ENCODE assay signal across 1 cellular context in genomic region chr19:39841041-39841440, GRCh38.
TF ChIP-seq lines count a peak whose summit lies in the region.

No MANE protein-coding gene starts in this region.

TF ChIP-seq in K562, 482 proteins besides CTCF, POLR2A, EP300 and RAD21:
- no peak for TF ChIP-seq MAFF (IDR thresholded peaks at IDR 0.05; ENCODE audit: low read length)
- no peak for TF ChIP-seq ZNF280A (IDR thresholded peaks at IDR 0.05; ENCODE audit: low read depth, partially characterized antibody)
- TF ChIP-seq FOXK1 (CRISPR knock-in tag; IDR thresholded peaks at IDR 0.05; ENCODE audit: borderline replicate concordance) = 0 out of 2 replicates have a peak, but pooled peaks have one; percentile 41
- no peak for TF ChIP-seq NFRKB (IDR thresholded peaks at IDR 0.05; ENCODE audit: low read depth)
- TF ChIP-seq LEF1 (IDR thresholded peaks at IDR 0.05) = no peak
- TF ChIP-seq ZNF121 (CRISPR knock-in tag; conservative IDR thresholded peaks at IDR 0.05) = peak; percentile 74
- no peak for TF ChIP-seq TCF15 (CRISPR knock-in tag; IDR thresholded peaks at IDR 0.05)
- no peak for TF ChIP-seq NRF1 (conservative IDR thresholded peaks at IDR 0.05 in 1 of 2, IDR thresholded peaks at IDR 0.05 in 1 of 2)
- no peak for TF ChIP-seq MNT (conservative IDR thresholded peaks at IDR 0.05)
TF ChIP-seq in K562: peak in this region for 2.
